In the genomic region with DNA sequence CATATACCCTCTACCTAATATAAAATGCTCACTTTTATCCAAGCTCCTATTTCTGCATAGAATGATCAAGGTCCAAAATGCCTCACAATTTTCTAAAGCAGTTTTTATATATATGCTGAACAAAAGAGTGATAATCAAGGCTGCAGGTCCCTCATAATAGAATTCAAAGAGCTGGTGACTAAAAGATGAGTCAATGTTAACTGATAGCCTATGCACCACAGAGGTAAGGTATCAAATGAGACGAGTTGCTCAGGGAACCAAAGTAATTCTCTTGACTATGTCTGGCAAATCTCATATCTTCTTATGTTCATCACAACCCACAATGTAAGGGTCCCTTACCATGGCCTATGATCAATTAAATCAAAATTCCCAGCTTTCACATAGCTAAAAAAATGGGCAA, we compare ENCODE assay signal across 16 cellular contexts. TPM values are rescaled to one million over a fixed set of nuclear protein-coding genes. Genes with fewer than 3 reads are reported as not detected.
DNase-seq lines count a peak whose midpoint lies in the region; ATAC-seq and TF ChIP-seq lines count a peak whose summit lies in the region.
"Had no signal": no experiment of that assay in that cellular context is flagged by ENCODE, and none has a peak within 500 bp of the region (broad histone marks: within the 10 kb centered on the region; RNA-seq: fewer than 3 reads in every experiment).

No MANE protein-coding gene starts in this region.

- no peak overlapping the region for H3K4me3 Mint-ChIP-seq in activated T-cell treated with anti-CD3 and anti-CD28 coated beads, Interleukin-2, amount 50 U/mL, for 4 hours
- H3K4me3 Mint-ChIP-seq: naive B cell had no signal

- H3K9ac ChIP-seq in Karpas-422 (ENCODE audit: low read length): no peak overlapping the region

- peaks cover 73% of the 10 kb centered on the region for H4K20me1 ChIP-seq in Karpas-422 (ENCODE audit: insufficient read depth, low read depth, low read length)

- peaks cover 30% of the 10 kb centered on the region for H3K79me2 ChIP-seq in Karpas-422 (ENCODE audit: low read length)

- H3K27me3 Mint-ChIP-seq in activated T-cell treated with anti-CD3 and anti-CD28 coated beads, Interleukin-2, amount 50 U/mL, for 4 hours (ENCODE audit: low read depth): no peaks in the 10 kb centered on the region
- H3K27me3 Mint-ChIP-seq: naive B cell had no signal

- H3K36me3 ChIP-seq in Karpas-422 (ENCODE audit: insufficient read depth, low read length): no peaks in the 10 kb centered on the region
- H3K36me3 ChIP-seq: esophagus squamous epithelium, prostate gland had no signal

- H3K27me3 ChIP-seq in Karpas-422 (ENCODE audit: low read length): no peaks in the 10 kb centered on the region
- H3K27me3 ChIP-seq: esophagus squamous epithelium had no signal

- ATAC-seq in activated T-cell treated with anti-CD3 and anti-CD28 coated beads, Interleukin-2, amount 50 U/mL, for 4 hours: peak; percentile 62 to 72
- peak; percentile 78 for ATAC-seq in stimulated activated naive CD8-positive, alpha-beta T cell treated with anti-CD3 and anti-CD28 coated beads, Interleukin-15, Interleukin-2, amounts not matched to agents 100 U/mL and 50 U/mL, for 24 hours
- ATAC-seq: left lobe of liver, Right ventricle myocardium inferior had no signal

- H3K27ac ChIP-seq in Karpas-422 (ENCODE audit: low read length): no peak overlapping the region
- H3K27ac ChIP-seq: esophagus squamous epithelium, prostate gland had no signal

- H3K9me3 Mint-ChIP-seq in activated T-cell treated with anti-CD3 and anti-CD28 coated beads, Interleukin-2, amount 50 U/mL, for 4 hours: no peaks in the 10 kb centered on the region
- H3K9me3 Mint-ChIP-seq: naive B cell had no signal

- no peak overlapping the region for H3K4me3 ChIP-seq in epithelial cell of esophagus (ENCODE audit: low read length)
- H3K4me3 ChIP-seq in Karpas-422 (ENCODE audit: low read length): no peak overlapping the region
- H3K4me3 ChIP-seq: esophagus squamous epithelium, prostate gland had no signal

- TF ChIP-seq CTCF in epithelial cell of esophagus (IDR thresholded peaks at IDR 0.05; ENCODE audit: insufficient read depth, low read depth, low read length, missing control alignments): no peak

- DNase-seq in activated T-cell treated with anti-CD3 and anti-CD28 coated beads, Interleukin-2, amount 50 U/mL, for 4 hours: no peak
- DNase-seq in activated T-cell treated with anti-CD3 and anti-CD28 coated beads for 4 hours (no peak), RKO (ENCODE audit: low spot score) (peak; percentile 38), epithelial cell of esophagus (ENCODE audit: low read depth) (peak; percentile 62), Karpas-422 (no peak), HT-29 (ENCODE audit: low spot score) (no peak), NCI-H345 (lab: John Stamatoyannopoulos, UW) (no peak)
- DNase-seq in stimulated activated naive CD8-positive, alpha-beta T cell treated with anti-CD3 and anti-CD28 coated beads, Interleukin-15, Interleukin-2, amounts not matched to agents 100 U/mL and 50 U/mL, for 24 hours: no peak
- DNase-seq: anterior cingulate cortex, esophagus squamous epithelium, naive B cell, NCI-H2081 treated with DMSO at 0.1 percent for 48 hours, T-helper 2 cell had no signal

- H3K9me2 ChIP-seq in Karpas-422 (replicated peaks; ENCODE audit: insufficient read depth, low read length): no peaks in the 10 kb centered on the region

- peaks cover 13% of the 10 kb centered on the region for H3K4me1 ChIP-seq in Karpas-422 (ENCODE audit: low read length)
- H3K4me1 ChIP-seq: prostate gland had no signal

- peaks cover 4% of the 10 kb centered on the region for H3K36me3 Mint-ChIP-seq in activated T-cell treated with anti-CD3 and anti-CD28 coated beads, Interleukin-2, amount 50 U/mL, for 4 hours (ENCODE audit: insufficient read depth)
- H3K36me3 Mint-ChIP-seq: naive B cell had no signal

- H3K4me2 ChIP-seq in Karpas-422 (ENCODE audit: low read depth, low read length, poor library complexity, severe bottlenecking): no peak overlapping the region

- no peak overlapping the region for H2AFZ ChIP-seq in Karpas-422 (ENCODE audit: low read length)

- no peaks in the 10 kb centered on the region for H3K9me3 ChIP-seq in Karpas-422 (ENCODE audit: low read length)
- H3K9me3 ChIP-seq: esophagus squamous epithelium, prostate gland had no signal

- peaks cover 45% of the 10 kb centered on the region for H3K4me1 Mint-ChIP-seq in activated T-cell treated with anti-CD3 and anti-CD28 coated beads, Interleukin-2, amount 50 U/mL, for 4 hours (ENCODE audit: low read depth)

RNA-seq across cellular contexts. Expression of gene PDZD8, which starts 15.2 kb away (rescaled TPM):
- 10 to 100 TPM; 22.7 to 27.5 (median 25.4) TPM for total RNA-seq in activated T-cell treated with anti-CD3 and anti-CD28 coated beads, Interleukin-2, amount 50 U/mL, for 4 hours
- total RNA-seq in Karpas-422 (2014; rRNA removed; shearing (Covaris generic); ENCODE audit: low replicate concordance): 7.1 and 15.7 TPM in 2 replicates
- total RNA-seq in HT-29 (2014; rRNA removed; shearing (Covaris generic)): 31.0 and 31.1 TPM in 2 replicates

Comparison
In these comparisons a context has a peak if more than half of its experiments do, and no peak if none do; other contexts are left out.
1. DNase-seq: peak in RKO (single experiment) and epithelial cell of esophagus (single experiment); none in activated T-cell treated with anti-CD3 and anti-CD28 coated beads, Interleukin-2, amount 50 U/mL, for 4 hours (single experiment), activated T-cell treated with anti-CD3 and anti-CD28 coated beads for 4 hours (single experiment), stimulated activated naive CD8-positive, alpha-beta T cell treated with anti-CD3 and anti-CD28 coated beads, Interleukin-15, Interleukin-2, amounts not matched to agents 100 U/mL and 50 U/mL, for 24 hours (single experiment), Karpas-422 (single experiment), HT-29 (single experiment) and NCI-H345 (single experiment).